24 cellular contexts compared by ENCODE assay signal in the genomic region with DNA sequence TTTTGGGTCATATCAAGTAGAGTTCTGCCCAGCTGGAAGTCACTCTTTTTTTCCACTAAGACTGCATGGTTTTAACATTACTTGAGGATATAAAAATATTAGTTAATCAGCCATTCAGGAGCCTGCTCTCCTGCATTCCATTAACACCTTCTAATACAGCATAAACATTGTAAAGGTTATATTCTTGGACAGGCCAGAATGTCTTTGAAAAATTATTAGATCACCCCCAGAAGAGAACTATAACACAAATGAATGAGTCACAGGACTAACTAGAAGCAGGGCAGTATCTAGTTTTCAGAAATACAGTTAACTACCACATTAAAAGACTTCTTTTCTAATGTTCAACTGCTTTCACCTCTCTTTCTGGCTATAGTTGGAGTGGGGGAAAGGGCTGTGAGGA.
A peak's percentile ranks its signal among the peaks of the same experiment; 100 is the strongest.
DNase-seq lines count a peak whose midpoint lies in the region; ATAC-seq and TF ChIP-seq lines count a peak whose summit lies in the region.
"Had no signal": no experiment of that assay in that cellular context is flagged by ENCODE, and none has a peak within 500 bp of the region (broad histone marks: within the 10 kb centered on the region; RNA-seq: fewer than 3 reads in every experiment).

No MANE protein-coding gene starts in this region.

- in situ Hi-C loops in GM23248 (cut with MboI), result no loop called here

- peak overlapping the region; percentile 61 for H3K27ac Mint-ChIP-seq in osteocyte (ENCODE audit: unreplicated experiment)
- H3K27ac Mint-ChIP-seq in activated T-cell treated with anti-CD3 and anti-CD28 coated beads, Interleukin-2, amount 50 U/mL, for 72 hours, result no peak overlapping the region
- H3K27ac Mint-ChIP-seq: GM23338 had no signal

- no peak overlapping the region for H3K4me3 Mint-ChIP-seq in osteocyte (ENCODE audit: unreplicated experiment)
- no peak overlapping the region for H3K4me3 Mint-ChIP-seq in activated T-cell treated with anti-CD3 and anti-CD28 coated beads, Interleukin-2, amount 50 U/mL, for 72 hours
- H3K4me3 Mint-ChIP-seq: GM23338 had no signal

- H3K9ac ChIP-seq in GM23248 (no peak overlapping the region), SK-N-SH (no peak overlapping the region), mesendoderm (ENCODE audit: low read length) (no peak overlapping the region)

- H2AFZ ChIP-seq in GM23248 (no peak overlapping the region), SK-N-SH (ENCODE audit: low read depth) (no peak overlapping the region)
- H2AFZ ChIP-seq: GM23338, PC-9 had no signal

- no peaks in the 10 kb centered on the region for H3K36me3 ChIP-seq in GM23248 (ENCODE audit: low read depth)
- H3K36me3 ChIP-seq in SK-N-SH (replicated peaks in 1 of 2; ENCODE audit: control insufficient read depth in 1 of 2, insufficient read depth in 2 of 2, low read length in 1 of 2), result no peaks in the 10 kb centered on the region
- H3K36me3 ChIP-seq in tibial artery, result no peaks in the 10 kb centered on the region
- H3K36me3 ChIP-seq in mesendoderm (ENCODE audit: control insufficient read depth, insufficient read depth, low read length), result no peaks in the 10 kb centered on the region
- H3K36me3 ChIP-seq: SJCRH30 had no signal

- no peak overlapping the region for H3K4ac ChIP-seq in mesendoderm (ENCODE audit: low read depth, low read length)

- no peak overlapping the region for H2BK5ac ChIP-seq in mesendoderm (ENCODE audit: low read length)

- CTCF ChIA-PET in SK-N-SH (lab: Yijun Ruan, JAX), result no interaction called here

- POLR2A ChIA-PET in SK-N-SH (lab: Yijun Ruan, JAX), result no interaction called here

- peaks cover 55% of the 10 kb centered on the region for H3K4me1 Mint-ChIP-seq in osteocyte (ENCODE audit: unreplicated experiment)
- no peaks in the 10 kb centered on the region for H3K4me1 Mint-ChIP-seq in activated T-cell treated with anti-CD3 and anti-CD28 coated beads, Interleukin-2, amount 50 U/mL, for 72 hours (ENCODE audit: low read depth)

- H3K9me3 Mint-ChIP-seq in osteocyte (ENCODE audit: unreplicated experiment), result peaks cover 5% of the 10 kb centered on the region
- H3K9me3 Mint-ChIP-seq in activated T-cell treated with anti-CD3 and anti-CD28 coated beads, Interleukin-2, amount 50 U/mL, for 72 hours, result no peaks in the 10 kb centered on the region

- no peak overlapping the region for H4K5ac ChIP-seq in mesendoderm (ENCODE audit: low read length)

- H2BK120ac ChIP-seq in mesendoderm (ENCODE audit: low read depth, low read length), result no peak overlapping the region

- H3K4me3 ChIP-seq in GM23248, result no peak overlapping the region
- no peak overlapping the region for H3K4me3 ChIP-seq in SK-N-SH (ENCODE audit: low read depth in 2 of 2, low read length in 1 of 2)
- H3K4me3 ChIP-seq in tibial artery, result no peak overlapping the region
- H3K4me3 ChIP-seq in mesendoderm (ENCODE audit: low read length), result no peak overlapping the region
- H3K4me3 ChIP-seq: GM23338, PC-9, SJCRH30 had no signal

- ATAC-seq in activated T-cell treated with anti-CD3 and anti-CD28 coated beads, Interleukin-2, amount 50 U/mL, for 72 hours (replicated peaks in 1 of 2), result no peak
- no peak for ATAC-seq in HG02798 (IDR thresholded peaks at IDR 0.05; ENCODE audit: poor library complexity, unreplicated experiment)
- ATAC-seq: GM23338, HCT116 had no signal

- no peak for TF ChIP-seq CTCF in SK-N-SH (IDR thresholded peaks at IDR 0.05)
- no peak for TF ChIP-seq CTCF in osteocyte (IDR thresholded peaks at IDR 0.05)
- TF ChIP-seq CTCF in tibial artery (IDR thresholded peaks at IDR 0.05), result no peak

- H3K4me1 ChIP-seq in GM23248 (ENCODE audit: insufficient read depth) (peaks cover 48% of the 10 kb centered on the region), SK-N-SH (ENCODE audit: control insufficient read depth in 1 of 2, insufficient read depth in 2 of 2, low read depth in 1 of 2, low read length in 1 of 2) (peaks cover 0 to 17% of the 10 kb centered on the region in 2 experiments; a peak in 3 of 4 replicates), tibial artery (peaks cover 0 to 11% (median 4%) of the 10 kb centered on the region in 4 donors), mesendoderm (ENCODE audit: control insufficient read depth, low read depth, low read length) (peaks cover under 1% of the 10 kb centered on the region)

- no peaks in the 10 kb centered on the region for H3K79me1 ChIP-seq in mesendoderm (ENCODE audit: low read length)

- no peak overlapping the region for H2AK5ac ChIP-seq in mesendoderm (ENCODE audit: low read length)

- DNase-seq in GM23248 (peak; percentile 55), SK-N-SH (no peak), iris pigment epithelial cell (ENCODE audit: low read depth) (peak; percentile 31), osteocyte (ENCODE audit: extremely low spot score, unreplicated experiment) (no peak), tibial artery (no peak), mesendoderm (no peak)
- DNase-seq in activated T-cell treated with anti-CD3 and anti-CD28 coated beads, Interleukin-2, amount 50 U/mL, for 72 hours, result no peak
- DNase-seq: ACHN, AML-193, DMS79 treated with DMSO at 0.1 percent for 48 hours, GDM1, KBM-7, MV-4-11, NCI-H1694 treated with DMSO at 0.1 percent for 48 hours, NCI-H2107, NCI-H226, NCI-H524 treated with DMSO at 0.1 percent for 48 hours, SJCRH30, SW 1271 had no signal

- no peaks in the 10 kb centered on the region for H3K27me3 Mint-ChIP-seq in osteocyte (ENCODE audit: unreplicated experiment)
- no peaks in the 10 kb centered on the region for H3K27me3 Mint-ChIP-seq in activated T-cell treated with anti-CD3 and anti-CD28 coated beads, Interleukin-2, amount 50 U/mL, for 72 hours (ENCODE audit: low read depth)

- H3K27me3 ChIP-seq in GM23248 (replicated peaks; ENCODE audit: insufficient read depth) (no peaks in the 10 kb centered on the region), SK-N-SH (ENCODE audit: insufficient read depth) (no peaks in the 10 kb centered on the region), tibial artery (no peaks in the 10 kb centered on the region), mesendoderm (ENCODE audit: insufficient read depth, low read length, poor library complexity) (no peaks in the 10 kb centered on the region)
- H3K27me3 ChIP-seq: SJCRH30 had no signal

- H3K9me3 ChIP-seq in GM23248 (ENCODE audit: low read depth) (no peaks in the 10 kb centered on the region), SK-N-SH (0 out of 2 replicates have a peak, but pooled peaks cover 5% of the 10 kb centered on the region), tibial artery (no peaks in the 10 kb centered on the region)

- H3F3A ChIP-seq in GM23248 (ENCODE audit: insufficient read depth), result peaks cover 23% of the 10 kb centered on the region; the same call in 1 of the 2 replicates
- peaks cover 29% of the 10 kb centered on the region for H3F3A ChIP-seq in SK-N-SH (replicated peaks; ENCODE audit: insufficient read depth)

- no peaks in the 10 kb centered on the region for H3K79me2 ChIP-seq in GM23248 (ENCODE audit: insufficient read depth)
- no peaks in the 10 kb centered on the region for H3K79me2 ChIP-seq in SK-N-SH (ENCODE audit: insufficient read depth)
- no peaks in the 10 kb centered on the region for H3K79me2 ChIP-seq in mesendoderm (ENCODE audit: control insufficient read depth, insufficient read depth, low read length)

- H3K18ac ChIP-seq in mesendoderm (ENCODE audit: low read length), result no peak overlapping the region

- no peak overlapping the region for H3K23ac ChIP-seq in mesendoderm (ENCODE audit: low read length)

- no peak overlapping the region for H4K8ac ChIP-seq in mesendoderm (ENCODE audit: low read depth, low read length)

- H3K56ac ChIP-seq in mesendoderm (ENCODE audit: low read length), result no peak overlapping the region

- H3K27ac ChIP-seq in GM23248 (0 out of 2 replicates have a peak overlapping the region, but pooled peaks have one; percentile 3), SK-N-SH (ENCODE audit: low read depth in 2 of 2, low read length in 1 of 2) (peak overlapping the region in 1 of 2 experiments; percentile 28; a peak in 2 of 4 replicates), tibial artery (no peak overlapping the region), mesendoderm (ENCODE audit: low read depth, low read length) (no peak overlapping the region)
- H3K27ac ChIP-seq: C4-2B, PC-9, SJCRH30 had no signal

- no peaks in the 10 kb centered on the region for H4K20me1 ChIP-seq in GM23248 (ENCODE audit: insufficient read depth)
- no peaks in the 10 kb centered on the region for H4K20me1 ChIP-seq in SK-N-SH (ENCODE audit: insufficient read depth)

- TF ChIP-seq EP300 in SK-N-SH (IDR thresholded peaks at IDR 0.05; ENCODE audit: borderline replicate concordance in 1 of 2, low read depth in 1 of 2, low read length in 1 of 2), result no peak

- no peaks in the 10 kb centered on the region for H3K9me2 ChIP-seq in GM23248 (ENCODE audit: insufficient read depth)
- no peaks in the 10 kb centered on the region for H3K9me2 ChIP-seq in SK-N-SH

- no peak overlapping the region for H2BK15ac ChIP-seq in mesendoderm (replicated peaks; ENCODE audit: low read depth)

- H3K36me3 Mint-ChIP-seq in osteocyte (ENCODE audit: unreplicated experiment), result peaks cover 4% of the 10 kb centered on the region
- no peaks in the 10 kb centered on the region for H3K36me3 Mint-ChIP-seq in activated T-cell treated with anti-CD3 and anti-CD28 coated beads, Interleukin-2, amount 50 U/mL, for 72 hours (ENCODE audit: insufficient read depth in 2 of 2)

- intact Hi-C loops in tibial artery (cut with DNase I; ENCODE audit: low total_unique reads), result no loop called here

- no peak for TF ChIP-seq RAD21 in SK-N-SH (IDR thresholded peaks at IDR 0.05; ENCODE audit: low read length)

- peak overlapping the region; percentile 41 for H3K4me2 ChIP-seq in GM23248 (ENCODE audit: unreplicated experiment)
- no peak overlapping the region for H3K4me2 ChIP-seq in SK-N-SH
- no peak overlapping the region for H3K4me2 ChIP-seq in mesendoderm (ENCODE audit: low read length)
- H3K4me2 ChIP-seq: GM23338, PC-9 had no signal

TF ChIP-seq in SK-N-SH, 30 proteins besides CTCF, POLR2A, EP300 and RAD21 (continues in another document):
- peak; percentile 16; the same call in 1 of the 2 replicates for TF ChIP-seq FOSL2 (IDR thresholded peaks at IDR 0.05; ENCODE audit: borderline replicate concordance, low read depth)
- TF ChIP-seq GABPA (IDR thresholded peaks at IDR 0.05; ENCODE audit: low read depth), result no peak
- no peak for TF ChIP-seq EZH2phosphoT487 (IDR thresholded peaks at IDR 0.05; ENCODE audit: borderline replicate concordance, low read depth)
- no peak for TF ChIP-seq CHD2 (IDR thresholded peaks at IDR 0.05; ENCODE audit: low read length, partially characterized antibody)
- no peak for TF ChIP-seq FOXM1 (IDR thresholded peaks at IDR 0.05; ENCODE audit: low read depth)

Comparison
In these comparisons a context has a peak if more than half of its experiments do, and no peak if none do; other contexts are left out.
1. DNase-seq: peak in GM23248 (single experiment) and iris pigment epithelial cell (single experiment); none in SK-N-SH (single experiment), osteocyte (single experiment), activated T-cell treated with anti-CD3 and anti-CD28 coated beads, Interleukin-2, amount 50 U/mL, for 72 hours (0 of 2), tibial artery (0 of 2) and mesendoderm (single experiment).